ENCODE assay signal across 7 cellular contexts in the genomic region with DNA sequence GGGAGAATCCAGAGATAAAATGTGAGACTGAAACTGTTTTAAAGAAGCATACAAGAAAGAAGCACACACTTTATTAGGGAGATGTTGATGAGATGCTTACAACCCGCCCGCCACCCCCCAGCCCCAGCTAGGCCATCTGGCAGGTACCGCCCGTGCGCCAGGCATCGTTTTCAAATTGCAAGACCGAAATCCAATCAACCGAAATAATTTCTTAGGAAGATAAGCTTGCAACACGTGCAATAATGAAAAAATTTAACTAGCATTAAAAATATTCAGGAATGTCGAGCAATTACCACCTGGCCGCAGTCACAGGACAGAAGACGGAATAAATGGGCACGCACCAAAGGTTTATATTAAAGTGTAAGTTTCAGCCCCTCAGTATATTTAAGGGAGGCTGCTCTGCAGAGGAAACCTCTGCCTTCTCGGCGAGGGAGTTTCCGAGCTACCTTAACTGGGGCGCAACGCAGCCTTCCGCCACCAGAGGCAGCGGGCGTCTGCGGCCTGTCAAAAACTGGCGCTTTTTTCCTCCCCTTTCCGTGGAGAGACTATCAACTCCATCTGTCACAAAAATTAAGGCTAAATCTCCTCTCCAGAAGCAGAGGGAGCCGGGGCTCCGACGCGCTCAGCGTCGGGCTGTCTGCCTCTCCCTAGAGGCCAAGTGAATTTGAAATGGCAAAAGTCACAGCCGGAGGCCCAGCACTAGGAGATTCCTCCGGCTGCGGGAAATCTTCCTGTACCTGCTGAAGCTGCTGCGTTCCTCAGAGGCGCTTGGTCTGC.
DNase-seq lines count a peak whose midpoint lies in the region; ATAC-seq, FAIRE-seq and TF ChIP-seq lines count a peak whose summit lies in the region.

No MANE protein-coding gene starts in this region.

- no peaks in the 10 kb centered on the region for H3K27me3 ChIP-seq in layer of hippocampus (ENCODE audit: control insufficient read depth, insufficient read depth, low read length)

- peak overlapping the region; percentile 67 for H3K4me3 ChIP-seq in choroid plexus epithelial cell (ENCODE audit: low read depth, low read length)

- peak; percentile 53 for ATAC-seq in HG02840 (IDR thresholded peaks at IDR 0.05; ENCODE audit: low FRiP score, unreplicated experiment)

- FAIRE-seq in GM18507 (lab: Jason Lieb, UNC) = peak; percentile 84

- DNase-seq in GM18507 (ENCODE audit: extremely low spot score, insufficient read length, low read depth) = peak; percentile 48
- DNase-seq in NCI-H1694 treated with DMSO at 0.1 percent for 48 hours (lab: John Stamatoyannopoulos, UW) = peak; percentile 76
- DNase-seq in activated CD4-positive, CD25-positive, alpha-beta regulatory T cell treated with anti-CD3 and anti-CD28 coated beads, Interleukin-2, amount 50 U/mL, for 72 hours = peak; percentile 59
- peak; percentile 92 for DNase-seq in choroid plexus epithelial cell (ENCODE audit: low read depth)
- DNase-seq in stimulated activated CD4-positive, alpha-beta T cell treated with anti-CD3 and anti-CD28 coated beads, Interleukin-1b, Interleukin-23, amount 100 ng/mL, for 24 hours (ENCODE audit: low read depth in 4 of 4, low spot score in 1 of 4) = peak in 3 of 4 experiments; percentile 34 to 56 (median 54)

- peak; percentile 96 for TF ChIP-seq CTCF in choroid plexus epithelial cell (conservative IDR thresholded peaks at IDR 0.05; ENCODE audit: low read depth, low read length)

- peak overlapping the region; percentile 78 for H3K27ac ChIP-seq in layer of hippocampus (ENCODE audit: low read depth, low read length)

Comparison
In these comparisons a context has a peak if more than half of its experiments do, and no peak if none do; other contexts are left out.
1. Peak in every context shown above with its lines: DNase-seq, ATAC-seq, H3K4me3 ChIP-seq and H3K27ac ChIP-seq.